In the genomic region with DNA sequence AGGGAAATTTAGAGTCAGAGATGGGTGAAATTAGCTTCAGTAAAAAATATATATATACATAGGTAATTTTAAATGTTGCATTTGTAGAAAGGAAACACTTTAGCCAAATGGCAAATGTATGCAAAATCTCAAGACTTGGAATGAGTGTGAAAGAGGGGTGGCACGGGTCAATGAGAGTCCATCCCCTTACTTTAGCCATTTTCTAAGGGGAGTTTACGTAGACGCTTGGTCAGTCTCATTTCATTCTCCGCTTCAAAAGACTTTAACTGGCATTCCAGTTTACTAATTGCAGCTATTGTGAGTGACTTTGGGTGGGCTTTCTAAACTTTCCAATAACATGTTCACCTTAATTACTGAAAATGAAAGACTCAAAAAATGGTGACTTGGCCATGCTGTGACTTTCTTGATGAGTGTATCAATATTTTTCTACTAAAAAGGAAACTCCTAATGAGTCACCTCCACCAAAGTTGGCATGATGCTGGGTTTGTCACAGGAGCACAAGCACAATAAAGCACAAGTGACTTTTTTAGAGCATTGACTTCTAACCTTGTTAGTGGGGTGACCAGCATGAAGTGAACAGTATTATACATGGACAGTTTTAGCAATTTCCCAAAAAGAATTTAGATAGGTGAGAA, we compare ENCODE assay signal across 15 cellular contexts.
DNase-seq lines count a peak whose midpoint lies in the region; ATAC-seq, FAIRE-seq and TF ChIP-seq lines count a peak whose summit lies in the region.
"Had no signal": no experiment of that assay in that cellular context is flagged by ENCODE, and none has a peak within 500 bp of the region (broad histone marks: within the 10 kb centered on the region; RNA-seq: fewer than 3 reads in every experiment).

No MANE protein-coding gene starts in this region.

- H3K4me3 Mint-ChIP-seq in chondrocyte (ENCODE audit: unreplicated experiment): no peak overlapping the region
- H3K4me3 Mint-ChIP-seq: activated B cell treated with CpG ODN at 0.5 μM for 24 hours, brain had no signal

- H3K36me3 Mint-ChIP-seq in chondrocyte (ENCODE audit: low read depth): no peaks in the 10 kb centered on the region
- H3K36me3 Mint-ChIP-seq: brain had no signal

- no peak for FAIRE-seq in bronchial epithelial cell (lab: Jason Lieb, UNC)
- FAIRE-seq: keratinocyte had no signal

- no peaks in the 10 kb centered on the region for H3K9me3 Mint-ChIP-seq in chondrocyte (ENCODE audit: low read depth)
- H3K9me3 Mint-ChIP-seq: activated B cell treated with CpG ODN at 0.5 μM for 24 hours had no signal

- no peaks in the 10 kb centered on the region for H3K27me3 ChIP-seq in bronchial epithelial cell (ENCODE audit: control insufficient read depth, insufficient read depth, low read length)
- H3K27me3 ChIP-seq: esophagus squamous epithelium had no signal

- H3K36me3 ChIP-seq in bronchial epithelial cell (ENCODE audit: control insufficient read depth, insufficient read depth, low read length): no peaks in the 10 kb centered on the region
- H3K36me3 ChIP-seq: esophagus squamous epithelium had no signal

- no peak overlapping the region for H3K4me3 ChIP-seq in bronchial epithelial cell (ENCODE audit: low read depth, low read length)
- H3K4me3 ChIP-seq: esophagus squamous epithelium had no signal

- ATAC-seq in GM18861 (IDR thresholded peaks at IDR 0.05; ENCODE audit: unreplicated experiment) (peak; percentile 92), GM21381 (IDR thresholded peaks at IDR 0.05; ENCODE audit: unreplicated experiment) (peak; percentile 87), HG03108 (IDR thresholded peaks at IDR 0.05; ENCODE audit: unreplicated experiment) (peak; percentile 75)

- DNase-seq in bronchial epithelial cell (ENCODE audit: low read depth) (peak; percentile 3), chondrocyte (ENCODE audit: low spot score) (no peak), HuH-7.5 (ENCODE audit: low spot score) (no peak), GOT3 (lab: John Stamatoyannopoulos, UW) (no peak), CD1c-positive myeloid dendritic cell (ENCODE audit: extremely low spot score) (no peak)
- DNase-seq: activated B cell treated with CpG ODN at 0.5 μM for 24 hours, Calu3, esophagus squamous epithelium, NCI-H2081, RPMI8226 had no signal

- H3K27ac Mint-ChIP-seq in chondrocyte (ENCODE audit: unreplicated experiment): no peak overlapping the region
- H3K27ac Mint-ChIP-seq: activated B cell treated with CpG ODN at 0.5 μM for 24 hours, brain had no signal

- peaks cover 5% of the 10 kb centered on the region for H3K27me3 Mint-ChIP-seq in chondrocyte (ENCODE audit: low read depth)
- H3K27me3 Mint-ChIP-seq: activated B cell treated with CpG ODN at 0.5 μM for 24 hours had no signal

- H3K4me1 Mint-ChIP-seq in chondrocyte (ENCODE audit: low read depth): no peaks in the 10 kb centered on the region

- TF ChIP-seq CTCF in bronchial epithelial cell (IDR thresholded peaks at IDR 0.05; ENCODE audit: insufficient read depth, low read length, severe bottlenecking): no peak
- no peak for TF ChIP-seq CTCF in chondrocyte (IDR thresholded peaks at IDR 0.05)
